ENCODE assay signal across 1 cellular context in genomic region chr7:117269895-117270294, GRCh38.
TF ChIP-seq lines count a peak whose summit lies in the region.

No MANE protein-coding gene starts in this region.

TF ChIP-seq in IMR-90, 13 proteins besides CTCF, POLR2A, EP300 and RAD21 (continued from another document):
- TF ChIP-seq MAZ (IDR thresholded peaks at IDR 0.05; ENCODE audit: borderline replicate concordance, low read depth, low read length) (no peak), MXI1 (IDR thresholded peaks at IDR 0.05; ENCODE audit: borderline replicate concordance, low read depth, low read length) (no peak), CEBPB (IDR thresholded peaks at IDR 0.05; ENCODE audit: low read depth, low read length) (peak; percentile 49)
